Comparison of ENCODE assay signal across 15 cellular contexts in the genomic region with DNA sequence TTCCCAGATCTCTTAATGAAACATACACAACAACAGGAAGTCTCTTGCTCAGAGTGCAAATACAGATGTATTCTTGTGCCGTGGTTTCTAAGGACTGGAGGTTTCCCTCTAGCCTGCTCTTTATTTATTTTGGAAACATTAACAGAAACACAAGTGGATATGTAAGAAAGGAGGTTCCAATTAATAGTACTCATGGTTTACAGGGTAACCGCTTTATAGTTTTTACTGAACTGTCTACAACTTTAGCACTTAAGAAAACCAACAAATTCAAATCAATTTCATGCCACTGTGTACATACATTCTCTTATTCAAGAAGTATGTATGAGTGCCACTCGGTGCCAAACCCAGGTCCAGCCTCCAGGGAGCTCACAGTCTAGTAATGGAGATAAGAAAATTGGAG.
DNase-seq lines count a peak whose midpoint lies in the region; ATAC-seq, FAIRE-seq and TF ChIP-seq lines count a peak whose summit lies in the region.
"Had no signal": no experiment of that assay in that cellular context is flagged by ENCODE, and none has a peak within 500 bp of the region (broad histone marks: within the 10 kb centered on the region; RNA-seq: fewer than 3 reads in every experiment).

No MANE protein-coding gene starts in this region.

- no peak overlapping the region for H3K4me3 ChIP-seq in BLaER1 treated with 17β-estradiol and CSF1 and Interleukin-3, amounts not matched to agents 10 nM and 100 nM
- H3K4me3 ChIP-seq in esophagus squamous epithelium (no peak overlapping the region), trophoblast cell (ENCODE audit: low read depth, low read length) (no peak overlapping the region), small intestine (ENCODE audit: low read depth in 1 of 2, low read length in 2 of 2) (no peak overlapping the region)

- peak overlapping the region in 6 of 11 experiments; percentile 1 to 61 (median 16); a peak in 6 of 22 replicates for H3K4me2 ChIP-seq in BLaER1 treated with 17β-estradiol and CSF1 and Interleukin-3, amounts not matched to agents 10 nM and 100 nM
- H3K4me2 ChIP-seq in trophoblast cell (ENCODE audit: low read length): no peak overlapping the region

- FAIRE-seq in small intestine (lab: Jason Lieb, UNC): no peak
- FAIRE-seq: kidney had no signal

- no peak overlapping the region for H3K23ac ChIP-seq in trophoblast cell (ENCODE audit: low read length)

- H3K4ac ChIP-seq in trophoblast cell (ENCODE audit: low read depth, low read length): no peak overlapping the region

- H3K79me1 ChIP-seq in trophoblast cell (ENCODE audit: low read length): peaks cover 7% of the 10 kb centered on the region

- POLR2A ChIA-PET in GM10248 (lab: Yijun Ruan, JAX): no interaction called here

- H3K4me1 ChIP-seq in BLaER1 treated with 17β-estradiol and CSF1 and Interleukin-3, amounts not matched to agents 10 nM and 100 nM: peaks cover 10 to 55% (median 19%) of the 10 kb centered on the region in 10 experiments
- H3K4me1 ChIP-seq in esophagus squamous epithelium (peaks cover 0 to 24% (median 6%) of the 10 kb centered on the region in 3 donors), trophoblast cell (ENCODE audit: control insufficient read depth in 1 of 2, insufficient read depth in 2 of 2, low read length in 2 of 2) (peaks cover 2 to 6% of the 10 kb centered on the region in 2 experiments), small intestine (ENCODE audit: control insufficient read depth in 2 of 2, insufficient read depth in 1 of 2, low read depth in 1 of 2, low read length in 1 of 2) (peaks cover 0 to 3% of the 10 kb centered on the region in 2 donors)

- CTCF ChIA-PET in GM10248 (lab: Yijun Ruan, JAX): no interaction called here

- no peak overlapping the region for H3K9ac ChIP-seq in BLaER1 treated with 17β-estradiol and CSF1 and Interleukin-3, amounts not matched to agents 10 nM and 100 nM
- H3K9ac ChIP-seq in trophoblast cell (ENCODE audit: low read length): no peak overlapping the region

- no peak overlapping the region for H2AK5ac ChIP-seq in trophoblast cell (ENCODE audit: low read length)

- 45 to 53% methylated on average over 3 of the region's 3 CpGs for WGBS in esophagus squamous epithelium, 2 donors
- WGBS in trophoblast cell (ENCODE audit: extremely low coverage, insufficient coverage, insufficient read length): no CpG with 5 or more reads among the region's 3 CpGs
- WGBS in small intestine, 3 donors: 60 to 64% (median 63%) methylated on average over 3 of the region's 3 CpGs

- no peak overlapping the region for H2BK120ac ChIP-seq in trophoblast cell (ENCODE audit: insufficient read depth, low read length, poor library complexity)

- H2BK5ac ChIP-seq in trophoblast cell (ENCODE audit: low read depth, low read length, poor library complexity): no peak overlapping the region

- no peak overlapping the region for H4K8ac ChIP-seq in trophoblast cell (ENCODE audit: low read depth, low read length)

- peak overlapping the region; percentile 42 for H4K91ac ChIP-seq in trophoblast cell (ENCODE audit: low read depth, low read length)

- TF ChIP-seq POLR2A in esophagus squamous epithelium (IDR thresholded peaks at IDR 0.05): no peak

- H3K27me3 ChIP-seq in BLaER1 treated with 17β-estradiol and CSF1 and Interleukin-3, amounts not matched to agents 10 nM and 100 nM: no peaks in the 10 kb centered on the region
- H3K27me3 ChIP-seq in esophagus squamous epithelium (no peaks in the 10 kb centered on the region), trophoblast cell (ENCODE audit: insufficient read depth, low read length) (no peaks in the 10 kb centered on the region), small intestine (ENCODE audit: control insufficient read depth in 2 of 2, insufficient read depth in 2 of 2, low read length in 2 of 2) (no peaks in the 10 kb centered on the region)

- peak overlapping the region; percentile 63 for H2BK12ac ChIP-seq in trophoblast cell (ENCODE audit: low read length)

- H3K18ac ChIP-seq in trophoblast cell (ENCODE audit: low read length): no peak overlapping the region

- ATAC-seq in HG03565 (IDR thresholded peaks at IDR 0.05; ENCODE audit: unreplicated experiment): no peak
- ATAC-seq: CD8-positive, alpha-beta T cell had no signal

- H4K12ac ChIP-seq in trophoblast cell (ENCODE audit: low read depth, low read length): no peak overlapping the region

- H3K9me3 ChIP-seq in BLaER1 treated with 17β-estradiol and CSF1 and Interleukin-3, amounts not matched to agents 10 nM and 100 nM (replicated peaks in 1 of 11): no peaks in the 10 kb centered on the region
- H3K9me3 ChIP-seq in esophagus squamous epithelium (no peaks in the 10 kb centered on the region), trophoblast cell (ENCODE audit: insufficient read depth, low read depth, low read length) (no peaks in the 10 kb centered on the region), small intestine (ENCODE audit: control insufficient read depth, low read depth) (no peaks in the 10 kb centered on the region)

- no peaks in the 10 kb centered on the region for H3K79me2 ChIP-seq in trophoblast cell (ENCODE audit: control insufficient read depth, insufficient read depth, low read length, poor library complexity)

- H4K20me1 ChIP-seq in BLaER1 treated with 17β-estradiol and CSF1 and Interleukin-3, amounts not matched to agents 10 nM and 100 nM: no peaks in the 10 kb centered on the region

- no peak overlapping the region for H3K14ac ChIP-seq in trophoblast cell (ENCODE audit: low read length)

- H2AFZ ChIP-seq in trophoblast cell (ENCODE audit: insufficient read depth, low read length, poor library complexity): no peak overlapping the region

- TF ChIP-seq CTCF in esophagus squamous epithelium (IDR thresholded peaks at IDR 0.05) (no peak), GM10248 (IDR thresholded peaks at IDR 0.05; ENCODE audit: control extremely low read depth, extremely low read depth, low read depth, missing control alignments) (no peak)

- DNase-seq in NCI-H2081 treated with DMSO at 0.1 percent for 48 hours (lab: John Stamatoyannopoulos, UW) (peak; percentile 2), esophagus squamous epithelium (lab: John Stamatoyannopoulos, UW) (no peak), trophoblast cell (no peak), GM10248 (ENCODE audit: extremely low spot score) (no peak), COR-L47 (lab: John Stamatoyannopoulos, UW) (no peak), small intestine (no peak)
- DNase-seq: CD8-positive, alpha-beta T cell; kidney; NCI-H146; OCI-M1; stimulated activated CD4-positive, alpha-beta T cell treated with anti-CD3 and anti-CD28 coated beads, Interleukin-2, amount 100 ng/mL, for 48 hours; T1000 had no signal

- peak overlapping the region in 1 of 11 experiments; percentile 24; a peak in 1 of 22 replicates for H3K27ac ChIP-seq in BLaER1 treated with 17β-estradiol and CSF1 and Interleukin-3, amounts not matched to agents 10 nM and 100 nM
- H3K27ac ChIP-seq in esophagus squamous epithelium (peak overlapping the region in 3 of 4 donors; percentile 5 to 31 (median 25)), trophoblast cell (ENCODE audit: low read depth, low read length) (no peak overlapping the region), small intestine (ENCODE audit: low read depth in 1 of 2, low read length in 1 of 2) (no peak overlapping the region)
- H3K27ac ChIP-seq: HL-60 had no signal

- no peaks in the 10 kb centered on the region for H3K36me3 ChIP-seq in BLaER1 treated with 17β-estradiol and CSF1 and Interleukin-3, amounts not matched to agents 10 nM and 100 nM
- H3K36me3 ChIP-seq in esophagus squamous epithelium (no peaks in the 10 kb centered on the region), trophoblast cell (ENCODE audit: control insufficient read depth in 1 of 2, insufficient read depth in 2 of 2, low read length in 2 of 2) (no peaks in the 10 kb centered on the region), small intestine (ENCODE audit: control insufficient read depth in 2 of 2, insufficient read depth in 2 of 2, low read length in 2 of 2) (no peaks in the 10 kb centered on the region)

- intact Hi-C loops in esophagus squamous epithelium (cut with DNase I): loop anchor here (10.0 kb wide), 1 partner anchor 115 kb away; no protein-coding TSS in a partner anchor

Comparison
In these comparisons a context has a peak if more than half of its experiments do, and no peak if none do; other contexts are left out.
1. H3K27ac ChIP-seq: peak in esophagus squamous epithelium (3 of 4); none in trophoblast cell (single experiment) and small intestine (0 of 2).